ENCODE assay signal across 1 cellular context in the genomic region with DNA sequence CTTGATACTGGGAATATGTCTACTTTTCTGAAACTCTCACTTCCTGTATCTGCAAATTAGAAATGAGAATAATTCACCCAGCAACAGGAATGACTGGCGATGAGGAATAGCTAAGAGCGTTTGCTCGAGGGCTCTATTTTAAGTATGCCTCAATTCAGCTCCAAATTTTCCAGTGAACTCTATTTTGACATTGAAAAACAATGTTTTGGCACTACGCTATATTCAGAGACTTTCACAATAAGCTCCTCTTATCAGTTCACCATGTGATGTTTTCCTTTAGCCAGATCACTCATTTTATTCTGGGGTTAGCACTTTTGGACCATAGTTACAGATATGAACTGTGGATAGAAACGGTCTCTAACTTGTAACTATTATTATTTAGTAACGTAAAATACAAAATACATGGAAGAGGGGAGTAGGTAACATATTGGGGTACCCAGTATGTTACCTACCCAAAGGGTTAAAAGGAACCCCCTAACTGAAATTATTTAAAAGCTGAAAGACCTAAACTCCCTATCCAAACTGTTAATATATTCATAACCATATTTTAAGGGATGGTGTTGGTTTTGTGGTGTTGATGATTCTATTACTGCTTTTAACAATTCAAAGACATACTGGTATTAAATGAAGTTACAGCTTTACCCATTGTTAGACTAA.
TF ChIP-seq lines count a peak whose summit lies in the region.

No MANE protein-coding gene starts in this region.

TF ChIP-seq in HCT116, 20 proteins besides CTCF, POLR2A, EP300 and RAD21 (continued from another document):
- TF ChIP-seq, protein P1, sequence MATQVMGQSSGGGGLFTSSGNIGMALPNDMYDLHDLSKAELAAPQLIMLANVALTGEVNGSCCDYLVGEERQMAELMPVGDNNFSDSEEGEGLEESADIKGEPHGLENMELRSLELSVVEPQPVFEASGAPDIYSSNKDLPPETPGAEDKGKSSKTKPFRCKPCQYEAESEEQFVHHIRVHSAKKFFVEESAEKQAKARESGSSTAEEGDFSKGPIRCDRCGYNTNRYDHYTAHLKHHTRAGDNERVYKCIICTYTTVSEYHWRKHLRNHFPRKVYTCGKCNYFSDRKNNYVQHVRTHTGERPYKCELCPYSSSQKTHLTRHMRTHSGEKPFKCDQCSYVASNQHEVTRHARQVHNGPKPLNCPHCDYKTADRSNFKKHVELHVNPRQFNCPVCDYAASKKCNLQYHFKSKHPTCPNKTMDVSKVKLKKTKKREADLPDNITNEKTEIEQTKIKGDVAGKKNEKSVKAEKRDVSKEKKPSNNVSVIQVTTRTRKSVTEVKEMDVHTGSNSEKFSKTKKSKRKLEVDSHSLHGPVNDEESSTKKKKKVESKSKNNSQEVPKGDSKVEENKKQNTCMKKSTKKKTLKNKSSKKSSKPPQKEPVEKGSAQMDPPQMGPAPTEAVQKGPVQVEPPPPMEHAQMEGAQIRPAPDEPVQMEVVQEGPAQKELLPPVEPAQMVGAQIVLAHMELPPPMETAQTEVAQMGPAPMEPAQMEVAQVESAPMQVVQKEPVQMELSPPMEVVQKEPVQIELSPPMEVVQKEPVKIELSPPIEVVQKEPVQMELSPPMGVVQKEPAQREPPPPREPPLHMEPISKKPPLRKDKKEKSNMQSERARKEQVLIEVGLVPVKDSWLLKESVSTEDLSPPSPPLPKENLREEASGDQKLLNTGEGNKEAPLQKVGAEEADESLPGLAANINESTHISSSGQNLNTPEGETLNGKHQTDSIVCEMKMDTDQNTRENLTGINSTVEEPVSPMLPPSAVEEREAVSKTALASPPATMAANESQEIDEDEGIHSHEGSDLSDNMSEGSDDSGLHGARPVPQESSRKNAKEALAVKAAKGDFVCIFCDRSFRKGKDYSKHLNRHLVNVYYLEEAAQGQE (IDR thresholded peaks at IDR 0.05; ENCODE audit: low read depth) = no peak
- TF ChIP-seq EZH2phosphoT487 (IDR thresholded peaks at IDR 0.05; ENCODE audit: borderline replicate concordance) (no peak), JUND (IDR thresholded peaks at IDR 0.05) (no peak), SIN3A (IDR thresholded peaks at IDR 0.05; ENCODE audit: low read depth) (no peak), SP1 (IDR thresholded peaks at IDR 0.05; ENCODE audit: low read depth) (no peak), ZNF274 (IDR thresholded peaks at IDR 0.05; ENCODE audit: low read depth, low read length) (no peak), FOSL1 (IDR thresholded peaks at IDR 0.05; ENCODE audit: low read depth) (no peak)
- TF ChIP-seq, protein P2, sequence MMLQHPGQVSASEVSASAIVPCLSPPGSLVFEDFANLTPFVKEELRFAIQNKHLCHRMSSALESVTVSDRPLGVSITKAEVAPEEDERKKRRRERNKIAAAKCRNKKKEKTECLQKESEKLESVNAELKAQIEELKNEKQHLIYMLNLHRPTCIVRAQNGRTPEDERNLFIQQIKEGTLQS (IDR thresholded peaks at IDR 0.05) = no peak
